In the genomic region with DNA sequence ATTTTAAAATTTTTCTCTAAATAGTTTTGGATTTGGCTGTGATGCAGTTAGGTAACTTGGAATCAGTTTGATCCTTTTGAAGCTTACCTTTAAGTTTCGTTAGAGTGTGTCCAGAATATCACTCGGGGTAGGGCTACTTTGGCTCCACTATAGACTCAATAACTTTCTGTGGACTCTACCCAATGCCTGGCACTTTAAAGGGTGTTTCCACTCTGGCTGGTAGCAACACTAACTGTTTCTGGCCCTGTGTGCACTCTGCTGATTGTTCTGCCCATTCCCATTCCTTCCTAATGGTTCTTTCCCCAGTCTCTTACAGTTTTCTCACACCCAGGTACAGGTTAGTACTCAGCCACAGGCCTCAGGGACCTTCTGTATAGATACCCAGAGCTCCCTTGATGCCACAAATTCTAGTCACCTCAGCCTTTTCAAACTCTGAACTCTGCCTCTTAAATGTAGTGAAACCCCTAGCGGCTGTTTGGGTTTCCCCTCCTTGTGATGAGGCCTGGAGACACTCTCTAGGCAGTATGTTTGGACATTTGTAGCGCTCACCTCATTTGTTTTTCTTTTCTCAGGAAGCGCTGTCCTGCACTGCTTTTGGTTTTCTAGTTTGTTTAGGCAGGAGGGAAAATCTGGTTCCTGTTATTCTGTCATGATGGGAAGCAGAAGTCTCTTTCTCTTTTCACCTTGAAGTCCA, we compare ENCODE assay signal across 12 cellular contexts. TPM values are rescaled to one million over a fixed set of nuclear protein-coding genes. Genes with fewer than 3 reads are reported as not detected.
DNase-seq lines count a peak whose midpoint lies in the region; ATAC-seq and TF ChIP-seq lines count a peak whose summit lies in the region.
"Had no signal": no experiment of that assay in that cellular context is flagged by ENCODE, and none has a peak within 500 bp of the region (broad histone marks: within the 10 kb centered on the region; RNA-seq: fewer than 3 reads in every experiment).

No MANE protein-coding gene starts in this region.

- no peaks in the 10 kb centered on the region for H3K9me3 ChIP-seq in gastroesophageal sphincter
- H3K9me3 ChIP-seq: suprapubic skin had no signal

- CTCF ChIA-PET in HEK293T (lab: Yijun Ruan, JAX): interaction anchor here (0.8 to 2.5 kb wide), 3 partner anchors 11 to 83 kb away, joined by 3 to 7 read pairs (median 3); partner anchors contain the start of gene CUL5

- no peaks in the 10 kb centered on the region for H3K36me3 ChIP-seq in gastroesophageal sphincter
- H3K36me3 ChIP-seq: suprapubic skin had no signal

- peak overlapping the region in 3 of 4 donors; percentile 36 to 48 (median 41) for H3K27ac ChIP-seq in gastroesophageal sphincter
- no peak overlapping the region for H3K27ac ChIP-seq in foreskin keratinocyte
- H3K27ac ChIP-seq: epithelial cell of prostate, suprapubic skin had no signal

- H3K27me3 ChIP-seq in gastroesophageal sphincter (no peaks in the 10 kb centered on the region), foreskin keratinocyte (no peaks in the 10 kb centered on the region)
- H3K27me3 ChIP-seq: suprapubic skin had no signal

- DNase-seq in GM10266 (ENCODE audit: extremely low spot score): peak; percentile 49
- DNase-seq in foreskin keratinocyte: no peak
- no peak for DNase-seq in NCI-H510A (lab: John Stamatoyannopoulos, UW)
- DNase-seq in HEK293T (ENCODE audit: extremely low spot score): no peak
- DNase-seq in NCI-H1694 treated with DMSO at 0.1 percent for 48 hours (lab: John Stamatoyannopoulos, UW): no peak
- DNase-seq: NCI-H2029, occipital lobe had no signal

- no peak overlapping the region for H3K4me3 ChIP-seq in gastroesophageal sphincter
- H3K4me3 ChIP-seq: suprapubic skin had no signal

- WGBS in gastroesophageal sphincter (ENCODE audit: low coverage in 1 of 2), 2 donors: 34 to 53% methylated on average over 2 to 5 of the region's 5 CpGs

- POLR2A ChIA-PET in HEK293T (lab: Yijun Ruan, JAX): interaction anchor here (3.1 kb wide), 1 partner anchor 16 kb away, joined by 13 read pairs; the partner anchor contains the start of gene CUL5

- ATAC-seq in GM19438 (IDR thresholded peaks at IDR 0.05; ENCODE audit: low read depth, unreplicated experiment) (peak; percentile 84), HG03103 (IDR thresholded peaks at IDR 0.05; ENCODE audit: low read depth, unreplicated experiment) (peak; percentile 94), gastroesophageal sphincter (no peak), foreskin keratinocyte (no peak)

- peaks cover 5 to 36% (median 7%) of the 10 kb centered on the region in 3 donors for H3K4me1 ChIP-seq in gastroesophageal sphincter
- H3K4me1 ChIP-seq in foreskin keratinocyte: no peaks in the 10 kb centered on the region

- no peak for TF ChIP-seq POLR2A in gastroesophageal sphincter (IDR thresholded peaks at IDR 0.05)

- no peak for TF ChIP-seq CTCF in GM10266 (IDR thresholded peaks at IDR 0.05; ENCODE audit: control insufficient read depth, insufficient read depth, low read depth, missing control alignments)
- TF ChIP-seq CTCF in gastroesophageal sphincter (IDR thresholded peaks at IDR 0.05): peak in 2 of 4 experiments; percentile 10 to 36
- TF ChIP-seq CTCF in foreskin keratinocyte (conservative IDR thresholded peaks at IDR 0.05): no peak

- no peak for TF ChIP-seq EP300 in gastroesophageal sphincter (IDR thresholded peaks at IDR 0.05)

TF ChIP-seq in HEK293T, 16 proteins besides CTCF, POLR2A, EP300 and RAD21:
- no peak for TF ChIP-seq BHLHE40 (IDR thresholded peaks at IDR 0.05; ENCODE audit: borderline replicate concordance)
- TF ChIP-seq HDGF (IDR thresholded peaks at IDR 0.05; ENCODE audit: borderline replicate concordance): no peak
- no peak for TF ChIP-seq PKNOX1 (IDR thresholded peaks at IDR 0.05)
- TF ChIP-seq ARNT (IDR thresholded peaks at IDR 0.05): no peak
- TF ChIP-seq SUZ12 (IDR thresholded peaks at IDR 0.05): no peak
- TF ChIP-seq ZNF384 (IDR thresholded peaks at IDR 0.05): no peak
- no peak for TF ChIP-seq SP1 (IDR thresholded peaks at IDR 0.05)
- no peak for TF ChIP-seq NFRKB (IDR thresholded peaks at IDR 0.05)
- TF ChIP-seq CTBP1 (IDR thresholded peaks at IDR 0.05; ENCODE audit: borderline replicate concordance): no peak
- TF ChIP-seq ELF4 (IDR thresholded peaks at IDR 0.05): no peak
- TF ChIP-seq TARDBP (IDR thresholded peaks at IDR 0.05): no peak
- TF ChIP-seq FOXM1 (IDR thresholded peaks at IDR 0.05; ENCODE audit: borderline replicate concordance): no peak
- no peak for TF ChIP-seq L3MBTL2 (conservative IDR thresholded peaks at IDR 0.05)
- TF ChIP-seq LEF1 (IDR thresholded peaks at IDR 0.05; ENCODE audit: borderline replicate concordance): no peak
- no peak for TF ChIP-seq FOXK2 (IDR thresholded peaks at IDR 0.05)
- no peak for TF ChIP-seq FOXA1 (IDR thresholded peaks at IDR 0.05)

RNA-seq across cellular contexts. Expression of gene CUL5, which starts 16.8 kb away (rescaled TPM):
- total RNA-seq in gastroesophageal sphincter (10 to 100 TPM; 33.0 to 38.8 (median 33.8) TPM), foreskin keratinocyte (18.4 and 19.9 TPM in 2 replicates)
- polyA plus RNA-seq in foreskin keratinocyte: 3.6 and 3.9 TPM in 2 replicates

Comparison
In these comparisons a context has a peak if more than half of its experiments do, and no peak if none do; other contexts are left out.
1. ATAC-seq: peak in GM19438 (single experiment) and HG03103 (single experiment); none in gastroesophageal sphincter (single experiment) and foreskin keratinocyte (single experiment).